Comparison of ENCODE assay signal across 15 cellular contexts in genomic region chr2:189835855-189836558, GRCh38. TPM values are rescaled to one million over a fixed set of nuclear protein-coding genes. Genes with fewer than 3 reads are reported as not detected.
DNase-seq lines count a peak whose midpoint lies in the region; ATAC-seq and TF ChIP-seq lines count a peak whose summit lies in the region.
"Had no signal": no experiment of that assay in that cellular context is flagged by ENCODE, and none has a peak within 500 bp of the region (broad histone marks: within the 10 kb centered on the region; RNA-seq: fewer than 3 reads in every experiment).

No MANE protein-coding gene starts in this region.

- no peaks in the 10 kb centered on the region for H3K27me3 ChIP-seq in gastrocnemius medialis
- H3K27me3 ChIP-seq: MG63, tibial artery had no signal

- in situ Hi-C loops in gastrocnemius medialis (cut with MboI; ENCODE audit: low sequenced_read_pairs in 4 of 4), result no loop called here

- peak; percentile 13 for DNase-seq in NCI-H510A treated with DMSO at 0.1 percent for 48 hours (lab: John Stamatoyannopoulos, UW)
- DNase-seq in NCI-H510A (lab: John Stamatoyannopoulos, UW), result no peak
- peak; percentile 24 for DNase-seq in RPMI7951 (ENCODE audit: low read depth)
- DNase-seq in gastrocnemius medialis, result no peak
- DNase-seq in UCSD-AML1 (lab: John Stamatoyannopoulos, UW; ENCODE audit: unreplicated experiment), result no peak
- DNase-seq in NCI-H345 treated with DMSO at 0.1 percent for 48 hours (lab: John Stamatoyannopoulos, UW; ENCODE audit: unreplicated experiment), result no peak
- DNase-seq: activated CD8-positive, alpha-beta T cell treated with anti-CD3 and anti-CD28 coated beads, Interleukin-2, amount 10 ng/mL, durations not matched to agents 7 days and 5 days; amygdala; lower lobe of right lung; MG63; naive thymus-derived CD8-positive, alpha-beta T cell; stimulated activated CD4-positive, alpha-beta T cell treated with anti-CD3 and anti-CD28 coated beads, Interleukin-4, amount 100 ng/mL, for 24 hours; tibial artery had no signal

- no peaks in the 10 kb centered on the region for H3K27me3 Mint-ChIP-seq in dendritic cell treated with granulocyte-macrophage colony-stimulating factor and Interleukin-4, amounts not matched to agents 40 ng/mL and 50 ng/mL, for 4 days
- H3K27me3 Mint-ChIP-seq: naive thymus-derived CD8-positive, alpha-beta T cell had no signal

- H3K36me3 ChIP-seq in gastrocnemius medialis, result no peaks in the 10 kb centered on the region
- H3K36me3 ChIP-seq: lower lobe of right lung, tibial artery had no signal

- H3K4me1 Mint-ChIP-seq in dendritic cell treated with granulocyte-macrophage colony-stimulating factor and Interleukin-4, amounts not matched to agents 40 ng/mL and 50 ng/mL, for 4 days (ENCODE audit: low read depth), result peaks cover 26% of the 10 kb centered on the region

- TF ChIP-seq POLR2A in gastrocnemius medialis (IDR thresholded peaks at IDR 0.05), result no peak

- ATAC-seq in gastrocnemius medialis (peak; percentile 88 to 92), GM18909 (IDR thresholded peaks at IDR 0.05; ENCODE audit: poor library complexity, unreplicated experiment) (no peak)
- ATAC-seq: activated CD8-positive, alpha-beta T cell treated with anti-CD3 and anti-CD28 coated beads, Interleukin-2, amount 10 ng/mL, durations not matched to agents 7 days and 5 days; lower lobe of right lung; naive thymus-derived CD8-positive, alpha-beta T cell had no signal

- H3K27ac Mint-ChIP-seq in dendritic cell treated with granulocyte-macrophage colony-stimulating factor and Interleukin-4, amounts not matched to agents 40 ng/mL and 50 ng/mL, for 4 days, result peak overlapping the region; percentile 86
- H3K27ac Mint-ChIP-seq: activated CD8-positive, alpha-beta T cell treated with anti-CD3 and anti-CD28 coated beads, Interleukin-2, amount 10 ng/mL, durations not matched to agents 7 days and 5 days had no signal

- H3K4me3 Mint-ChIP-seq in dendritic cell treated with granulocyte-macrophage colony-stimulating factor and Interleukin-4, amounts not matched to agents 40 ng/mL and 50 ng/mL, for 4 days, result no peak overlapping the region
- H3K4me3 Mint-ChIP-seq: activated CD8-positive, alpha-beta T cell treated with anti-CD3 and anti-CD28 coated beads, Interleukin-2, amount 10 ng/mL, durations not matched to agents 7 days and 5 days; naive thymus-derived CD8-positive, alpha-beta T cell had no signal

- peaks cover 19 to 24% of the 10 kb centered on the region in 2 donors for H3K4me1 ChIP-seq in gastrocnemius medialis
- H3K4me1 ChIP-seq: lower lobe of right lung had no signal

- intact Hi-C loops in dendritic cell treated with granulocyte-macrophage colony-stimulating factor and Interleukin-4, amounts not matched to agents 40 ng/mL and 50 ng/mL, for 4 days (cut with micrococcal nuclease), result loop anchor here (5.0 kb wide), 1 partner anchor 36 kb away; no protein-coding TSS in a partner anchor
- intact Hi-C loops in gastrocnemius medialis (cut with DNase I; ENCODE audit: low total_unique reads), result loop anchor here (5.0 kb wide), 1 partner anchor 54 kb away; the partner anchor contains the start of genes ORMDL1 and PMS1

- H3K9me3 ChIP-seq in gastrocnemius medialis, result no peaks in the 10 kb centered on the region
- H3K9me3 ChIP-seq: lower lobe of right lung, MG63, tibial artery had no signal

- no peak for TF ChIP-seq CTCF in gastrocnemius medialis (IDR thresholded peaks at IDR 0.05 in 4 of 5, conservative IDR thresholded peaks at IDR 0.05 in 1 of 5)

- peak overlapping the region; percentile 68 to 76 (median 74) for H3K27ac ChIP-seq in gastrocnemius medialis
- H3K27ac ChIP-seq: lower lobe of right lung, tibial artery had no signal

- H3K36me3 Mint-ChIP-seq in dendritic cell treated with granulocyte-macrophage colony-stimulating factor and Interleukin-4, amounts not matched to agents 40 ng/mL and 50 ng/mL, for 4 days (ENCODE audit: low read depth), result peaks cover 14% of the 10 kb centered on the region

- H3K9me3 Mint-ChIP-seq in dendritic cell treated with granulocyte-macrophage colony-stimulating factor and Interleukin-4, amounts not matched to agents 40 ng/mL and 50 ng/mL, for 4 days, result peaks cover 8% of the 10 kb centered on the region
- H3K9me3 Mint-ChIP-seq: naive thymus-derived CD8-positive, alpha-beta T cell had no signal

- H3K4me3 ChIP-seq in gastrocnemius medialis, result peak overlapping the region in 2 of 4 donors; percentile 0 to 13
- H3K4me3 ChIP-seq: lower lobe of right lung, MG63, tibial artery had no signal

RNA-seq across cellular contexts. Expression of gene PMS1, which starts 51.8 kb away (rescaled TPM):
- 27.3 and 30.3 TPM in 2 replicates for total RNA-seq in RPMI7951 (2014; rRNA removed; shearing (Covaris generic))
- total RNA-seq in gastrocnemius medialis, result 10 to 100 TPM in 1 of 4 donors, 1 to 10 TPM in 3; 6.9 to 12.0 (median 8.8) TPM

RNA-seq across cellular contexts. Expression of gene ORMDL1, which starts 51.9 kb away (rescaled TPM):
- 75.7 and 84.3 TPM in 2 replicates for total RNA-seq in RPMI7951 (2014; rRNA removed; shearing (Covaris generic))
- total RNA-seq in gastrocnemius medialis, result 10 to 100 TPM; 13.3 to 38.9 (median 23.7) TPM

Comparison
In these comparisons a context has a peak if more than half of its experiments do, and no peak if none do; other contexts are left out.
1. DNase-seq: peak in NCI-H510A treated with DMSO at 0.1 percent for 48 hours (single experiment) and RPMI7951 (single experiment); none in NCI-H510A (single experiment), gastrocnemius medialis (0 of 2), UCSD-AML1 (single experiment) and NCI-H345 treated with DMSO at 0.1 percent for 48 hours (single experiment).